In genomic region chr3:170690133-170690981, GRCh38 we compare ENCODE assay signal across 8 cellular contexts.
DNase-seq lines count a peak whose midpoint lies in the region; ATAC-seq and TF ChIP-seq lines count a peak whose summit lies in the region.

No MANE protein-coding gene starts in this region.

- peak; percentile 51 for ATAC-seq in HG02588 (IDR thresholded peaks at IDR 0.05; ENCODE audit: unreplicated experiment)
- no peak for ATAC-seq in foreskin keratinocyte
- ATAC-seq in HG02870 (IDR thresholded peaks at IDR 0.05; ENCODE audit: unreplicated experiment), result no peak

- no peaks in the 10 kb centered on the region for H3K27me3 ChIP-seq in foreskin keratinocyte

- DNase-seq in G401 (ENCODE audit: low spot score) (peak; percentile 63), NCI-H526 treated with DMSO at 0.1 percent for 48 hours (lab: John Stamatoyannopoulos, UW) (peak; percentile 49), foreskin keratinocyte (peak in 1 of 2 donors; percentile 20), posterior cingulate gyrus (peak; percentile 61 to 97 (median 77)), cortex of kidney (lab: John Stamatoyannopoulos, UW) (no peak)
- peak; percentile 34 for DNase-seq in activated CD8-positive, alpha-beta memory T cell treated with anti-CD3 and anti-CD28 coated beads, Interleukin-2, amount 50 U/mL, for 4 hours

- peaks cover 22% of the 10 kb centered on the region for H3K4me1 ChIP-seq in foreskin keratinocyte

- intact Hi-C loops in posterior cingulate gyrus (cut with DNase I), result loop anchor here (2.0 kb wide), 1 partner anchor 276 kb away; no protein-coding TSS in a partner anchor

- TF ChIP-seq CTCF in foreskin keratinocyte (conservative IDR thresholded peaks at IDR 0.05), result peak; percentile 70

- H3K27ac ChIP-seq in foreskin keratinocyte, result no peak overlapping the region

- in situ Hi-C loops in G401 (cut with HindIII; ENCODE audit: low sequenced_read_pairs), result no loop called here
